Comparison of ENCODE assay signal across 12 cellular contexts in genomic region chr11:19980957-19981669, GRCh38.
A peak's percentile ranks its signal among the peaks of the same experiment; 100 is the strongest.
DNase-seq lines count a peak whose midpoint lies in the region; ATAC-seq and TF ChIP-seq lines count a peak whose summit lies in the region.
"Had no signal": no experiment of that assay in that cellular context is flagged by ENCODE, and none has a peak within 500 bp of the region (broad histone marks: within the 10 kb centered on the region; RNA-seq: fewer than 3 reads in every experiment).

No MANE protein-coding gene starts in this region.

- peaks cover 38% of the 10 kb centered on the region for H3K4me1 Mint-ChIP-seq in mesothelial cell of epicardium
- H3K4me1 Mint-ChIP-seq in activated CD8-positive, alpha-beta memory T cell treated with anti-CD3 and anti-CD28 coated beads, Interleukin-2, amount 10 ng/mL, durations not matched to agents 7 days and 5 days = peaks cover 12% of the 10 kb centered on the region

- H3K9me3 ChIP-seq in cardiac muscle cell (ENCODE audit: low read depth) (no peaks in the 10 kb centered on the region), esophagus muscularis mucosa (no peaks in the 10 kb centered on the region)
- H3K9me3 ChIP-seq: tibial nerve had no signal

- H3K36me3 ChIP-seq in cardiac muscle cell (no peaks in the 10 kb centered on the region), esophagus muscularis mucosa (peaks cover 0 to 29% (median 4%) of the 10 kb centered on the region in 4 donors)

- no peak for TF ChIP-seq POLR2A in esophagus muscularis mucosa (IDR thresholded peaks at IDR 0.05; ENCODE audit: low read depth)

- H3K27ac Mint-ChIP-seq in mesothelial cell of epicardium = peak overlapping the region; percentile 60
- H3K27ac Mint-ChIP-seq in activated CD8-positive, alpha-beta memory T cell treated with anti-CD3 and anti-CD28 coated beads, Interleukin-2, amount 10 ng/mL, durations not matched to agents 7 days and 5 days = no peak overlapping the region

- H3K4me3 Mint-ChIP-seq in mesothelial cell of epicardium = no peak overlapping the region
- no peak overlapping the region for H3K4me3 Mint-ChIP-seq in activated CD8-positive, alpha-beta memory T cell treated with anti-CD3 and anti-CD28 coated beads, Interleukin-2, amount 10 ng/mL, durations not matched to agents 7 days and 5 days

- H3K4me3 ChIP-seq in cardiac muscle cell = no peak overlapping the region
- H3K4me3 ChIP-seq in esophagus muscularis mucosa = peak overlapping the region in 1 of 4 donors; percentile 21
- H3K4me3 ChIP-seq: SK-N-MC, tibial nerve had no signal

- no peaks in the 10 kb centered on the region for H3K9me3 Mint-ChIP-seq in mesothelial cell of epicardium
- H3K9me3 Mint-ChIP-seq in activated CD8-positive, alpha-beta memory T cell treated with anti-CD3 and anti-CD28 coated beads, Interleukin-2, amount 10 ng/mL, durations not matched to agents 7 days and 5 days (ENCODE audit: low read depth) = no peaks in the 10 kb centered on the region

- CTCF ChIA-PET in activated CD8-positive, alpha-beta memory T cell treated with anti-CD3 and anti-CD28 coated beads, Interleukin-2, amount 10 ng/mL, durations not matched to agents 7 days and 5 days (lab: Charles Lee) = interaction anchor here (0.8 kb wide), 1 partner anchor 147 kb away, joined by 4 read pairs; no protein-coding TSS in a partner anchor

- peak in 1 of 2 donors; percentile 74 for DNase-seq in cardiac muscle cell (ENCODE audit: low read depth in 1 of 2, low spot score in 1 of 2)
- no peak for DNase-seq in Right ventricle myocardium inferior (ENCODE audit: missing footprints)
- DNase-seq in esophagus muscularis mucosa (ENCODE audit: extremely low spot score) = no peak
- DNase-seq in mesothelial cell of epicardium (ENCODE audit: low spot score in 2 of 2, unreplicated experiment in 2 of 2) = no peak
- no peak for DNase-seq in SKM-1 (lab: John Stamatoyannopoulos, UW; ENCODE audit: unreplicated experiment)
- DNase-seq in activated CD8-positive, alpha-beta memory T cell treated with anti-CD3 and anti-CD28 coated beads, Interleukin-2, amount 10 ng/mL, durations not matched to agents 7 days and 5 days = no peak
- no peak for DNase-seq in activated CD4-positive, alpha-beta T cell treated with anti-CD3 and anti-CD28 coated beads, Interleukin-2, amount 50 U/mL, for 1 hour
- DNase-seq: activated CD8-positive, alpha-beta memory T cell treated with anti-CD3 and anti-CD28 coated beads, Interleukin-2, amount 50 U/mL, for 48 hours; AML-193 had no signal

- TF ChIP-seq CTCF in cardiac muscle cell (IDR thresholded peaks at IDR 0.05; ENCODE audit: low read depth, low read length) (no peak), esophagus muscularis mucosa (IDR thresholded peaks at IDR 0.05) (no peak), mesothelial cell of epicardium (IDR thresholded peaks at IDR 0.05; ENCODE audit: unreplicated experiment) (no peak)

- ATAC-seq in Right ventricle myocardium inferior (no peak), GM19397 (IDR thresholded peaks at IDR 0.05; ENCODE audit: unreplicated experiment) (no peak)
- ATAC-seq in activated CD8-positive, alpha-beta memory T cell treated with anti-CD3 and anti-CD28 coated beads, Interleukin-2, amount 10 ng/mL, durations not matched to agents 7 days and 5 days = no peak

- H3K4me1 ChIP-seq in cardiac muscle cell (ENCODE audit: low read depth) (peaks cover 39% of the 10 kb centered on the region), esophagus muscularis mucosa (peaks cover 47 to 79% (median 69%) of the 10 kb centered on the region in 4 donors)

- H3K27ac ChIP-seq in cardiac muscle cell (peak overlapping the region; percentile 19), esophagus muscularis mucosa (replicated peaks in 1 of 4) (peak overlapping the region; percentile 58 to 78 (median 77))
- H3K27ac ChIP-seq: SK-N-MC, tibial nerve had no signal

- H3K36me3 Mint-ChIP-seq in mesothelial cell of epicardium = peaks cover 6% of the 10 kb centered on the region
- no peaks in the 10 kb centered on the region for H3K36me3 Mint-ChIP-seq in activated CD8-positive, alpha-beta memory T cell treated with anti-CD3 and anti-CD28 coated beads, Interleukin-2, amount 10 ng/mL, durations not matched to agents 7 days and 5 days

- intact Hi-C loops in Right ventricle myocardium inferior (cut with DNase I) = no loop called here
- intact Hi-C loops in esophagus muscularis mucosa (cut with DNase I) = no loop called here

- WGBS in esophagus muscularis mucosa = 44% methylated on average over 8 of the region's 8 CpGs

- no peak for TF ChIP-seq EP300 in esophagus muscularis mucosa (IDR thresholded peaks at IDR 0.05)

- no peaks in the 10 kb centered on the region for H3K27me3 ChIP-seq in cardiac muscle cell
- no peaks in the 10 kb centered on the region for H3K27me3 ChIP-seq in esophagus muscularis mucosa
- H3K27me3 ChIP-seq: tibial nerve had no signal

- H3K27me3 Mint-ChIP-seq in mesothelial cell of epicardium (ENCODE audit: low read depth) = no peaks in the 10 kb centered on the region
- H3K27me3 Mint-ChIP-seq in activated CD8-positive, alpha-beta memory T cell treated with anti-CD3 and anti-CD28 coated beads, Interleukin-2, amount 10 ng/mL, durations not matched to agents 7 days and 5 days = peaks cover 25% of the 10 kb centered on the region
